26 cellular contexts compared by ENCODE assay signal in the genomic region with DNA sequence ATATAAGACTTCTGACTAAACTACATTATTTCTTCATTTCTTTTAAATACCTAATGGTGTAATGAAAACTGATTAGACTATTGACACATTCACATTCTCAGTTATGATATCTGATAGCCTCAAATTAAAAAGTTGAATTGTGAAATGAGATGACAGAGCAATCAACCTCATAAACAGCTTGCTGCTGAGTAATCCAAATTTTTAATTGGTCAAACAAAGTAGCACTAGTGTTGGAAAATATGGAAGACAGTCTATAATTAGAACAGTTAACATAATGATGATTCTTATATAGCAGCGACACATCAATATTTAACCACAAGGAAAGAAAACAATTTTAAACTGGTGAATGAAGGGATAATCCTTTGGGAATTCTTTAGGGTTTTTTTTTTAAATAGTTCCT.
DNase-seq lines count a peak whose midpoint lies in the region; ATAC-seq and FAIRE-seq lines count a peak whose summit lies in the region.
"Had no signal": no experiment of that assay in that cellular context is flagged by ENCODE, and none has a peak within 500 bp of the region (broad histone marks: within the 10 kb centered on the region; RNA-seq: fewer than 3 reads in every experiment).

No MANE protein-coding gene starts in this region.

- no peak overlapping the region for H3K27ac Mint-ChIP-seq in activated naive CD4-positive, alpha-beta T cell treated with anti-CD3 and anti-CD28 coated beads for 36 hours
- H3K27ac Mint-ChIP-seq: CD4-positive, CD25-positive, alpha-beta regulatory T cell; GM23338; H9; T-helper 1 cell treated with Interleukin-12 subunit alpha and Interleukin-12 subunit beta and Interleukin-4 antibody, amounts not matched to agents 30 μg/mL and 1 μg/mL, for 36 hours had no signal

- FAIRE-seq in islet of Langerhans (lab: Jason Lieb, UNC) = peak; percentile 97
- FAIRE-seq: GM12891, RCC 7860 had no signal

- H3K4me3 Mint-ChIP-seq in activated naive CD4-positive, alpha-beta T cell treated with anti-CD3 and anti-CD28 coated beads for 36 hours = no peak overlapping the region
- H3K4me3 Mint-ChIP-seq: CD4-positive, CD25-positive, alpha-beta regulatory T cell; GM23338; H9; T-helper 1 cell treated with Interleukin-12 subunit alpha and Interleukin-12 subunit beta and Interleukin-4 antibody, amounts not matched to agents 30 μg/mL and 1 μg/mL, for 36 hours had no signal

- no peak for ATAC-seq in HG03354 (IDR thresholded peaks at IDR 0.05; ENCODE audit: poor library complexity, severe bottlenecking, unreplicated experiment)
- ATAC-seq: GM23338 had no signal

- H3K36me3 Mint-ChIP-seq in activated naive CD4-positive, alpha-beta T cell treated with anti-CD3 and anti-CD28 coated beads for 36 hours (ENCODE audit: low read depth) = no peaks in the 10 kb centered on the region
- H3K36me3 Mint-ChIP-seq: CD4-positive, CD25-positive, alpha-beta regulatory T cell had no signal

- no peaks in the 10 kb centered on the region for H3K4me1 Mint-ChIP-seq in activated naive CD4-positive, alpha-beta T cell treated with anti-CD3 and anti-CD28 coated beads for 36 hours (ENCODE audit: low read depth)
- H3K4me1 Mint-ChIP-seq: CD4-positive, CD25-positive, alpha-beta regulatory T cell; H9 had no signal

- in situ Hi-C loops in KBM-7 (cut with MboI; ENCODE audit: low pct_unique_long_range_greater_than_20kb, low sequenced_read_pairs) = no loop called here

- intact Hi-C loops in activated naive CD4-positive, alpha-beta T cell treated with anti-CD3 and anti-CD28 coated beads for 36 hours (cut with micrococcal nuclease) = no loop called here

- peak; percentile 49 for DNase-seq in NCI-H748 (lab: John Stamatoyannopoulos, UW; ENCODE audit: unreplicated experiment)
- no peak for DNase-seq in NCI-H748 treated with DMSO at 0.1 percent for 48 hours (lab: John Stamatoyannopoulos, UW)
- DNase-seq in KBM-7 = peak; percentile 8
- peak; percentile 39 to 46 for DNase-seq in NCI-H446 (lab: John Stamatoyannopoulos, UW)
- no peak for DNase-seq in hypothalamus (lab: John Stamatoyannopoulos, UW)
- DNase-seq in activated naive CD4-positive, alpha-beta T cell treated with anti-CD3 and anti-CD28 coated beads for 36 hours = no peak
- DNase-seq: 8988T; ACHN; CD4-positive, CD25-positive, alpha-beta regulatory T cell; DMS 273 treated with DMSO at 0.1 percent for 48 hours; DMS79 treated with DMSO at 0.1 percent for 48 hours; GF-D8; H9; Karpas-422; NCI-H1092 treated with DMSO at 0.1 percent for 48 hours; NCI-H1694 treated with DMSO at 0.1 percent for 48 hours; NCI-H2081 treated with DMSO at 0.1 percent for 48 hours; NCI-H526; SK-N-SH; SW 1271 had no signal

- peaks cover 10% of the 10 kb centered on the region for H3K9me3 Mint-ChIP-seq in activated naive CD4-positive, alpha-beta T cell treated with anti-CD3 and anti-CD28 coated beads for 36 hours
- H3K9me3 Mint-ChIP-seq: GM23338; H9; T-helper 1 cell treated with Interleukin-12 subunit alpha and Interleukin-12 subunit beta and Interleukin-4 antibody, amounts not matched to agents 30 μg/mL and 1 μg/mL, for 36 hours had no signal

- H3K27me3 Mint-ChIP-seq in activated naive CD4-positive, alpha-beta T cell treated with anti-CD3 and anti-CD28 coated beads for 36 hours (ENCODE audit: low read depth) = no peaks in the 10 kb centered on the region
- H3K27me3 Mint-ChIP-seq: CD4-positive, CD25-positive, alpha-beta regulatory T cell had no signal

- CTCF ChIA-PET in activated naive CD4-positive, alpha-beta T cell treated with anti-CD3 and anti-CD28 coated beads for 36 hours (lab: Charles Lee) = no interaction called here

Comparison
In these comparisons a context has a peak if more than half of its experiments do, and no peak if none do; other contexts are left out.
1. DNase-seq: peak in NCI-H748 (single experiment), KBM-7 (single experiment) and NCI-H446 (2 of 2); none in NCI-H748 treated with DMSO at 0.1 percent for 48 hours (single experiment), hypothalamus (0 of 51) and activated naive CD4-positive, alpha-beta T cell treated with anti-CD3 and anti-CD28 coated beads for 36 hours (single experiment).